In the genomic region with DNA sequence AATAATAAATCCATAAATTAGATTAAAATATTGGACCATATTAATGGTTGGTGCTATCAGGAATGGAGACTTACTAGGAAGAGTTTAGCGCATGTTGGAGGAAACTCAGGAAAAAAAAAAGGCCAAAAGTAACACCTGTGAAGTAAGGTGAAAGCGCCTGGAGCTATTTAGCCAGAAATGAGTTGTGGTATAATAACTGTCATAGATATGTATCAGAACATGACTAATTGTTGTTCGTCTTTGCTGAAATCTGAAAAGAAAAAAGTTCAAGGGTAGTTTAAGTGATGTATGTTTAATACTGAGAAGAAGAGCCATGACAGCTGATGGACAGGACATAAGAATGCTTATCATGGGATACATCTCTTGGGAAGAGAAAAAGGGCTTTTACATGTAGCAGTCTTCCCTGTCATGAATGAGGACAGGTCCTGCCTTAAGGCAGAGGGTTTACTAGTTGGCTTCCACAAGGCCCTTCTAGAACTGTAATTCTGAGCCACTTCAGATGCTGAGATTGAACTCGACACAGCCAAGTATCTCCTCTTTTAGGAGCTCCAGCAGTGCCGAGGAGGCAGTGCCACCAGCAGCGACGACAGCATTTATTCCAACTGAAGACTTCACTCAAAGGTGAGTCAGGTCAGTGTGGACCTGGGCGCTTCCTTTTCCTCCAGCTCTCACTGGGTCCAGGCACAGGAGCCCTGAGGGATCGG, we compare ENCODE assay signal across 7 cellular contexts. TPM values are rescaled to one million over a fixed set of nuclear protein-coding genes. Genes with fewer than 3 reads are reported as not detected.
A peak's percentile ranks its signal among the peaks of the same experiment; 100 is the strongest.
DNase-seq lines count a peak whose midpoint lies in the region; ATAC-seq and TF ChIP-seq lines count a peak whose summit lies in the region.

No MANE protein-coding gene starts in this region.

- H3K4me3 Mint-ChIP-seq in naive thymus-derived CD8-positive, alpha-beta T cell, result peak overlapping the region; percentile 80 to 98 (median 95)

- peak; percentile 4 for ATAC-seq in GM18861 (IDR thresholded peaks at IDR 0.05; ENCODE audit: unreplicated experiment)
- peak; percentile 11 to 19 for ATAC-seq in naive thymus-derived CD8-positive, alpha-beta T cell

- POLR2A ChIA-PET in naive thymus-derived CD8-positive, alpha-beta T cell (lab: Charles Lee), result interaction anchor here (0.6 to 5.9 kb wide), 13 partner anchors 10 to 242 kb away, joined by 3 to 107 read pairs (median 5); no protein-coding TSS in a partner anchor

- H3K4me1 Mint-ChIP-seq in naive thymus-derived CD8-positive, alpha-beta T cell, result peaks cover 16 to 38% (median 22%) of the 10 kb centered on the region in 4 donors

- no peaks in the 10 kb centered on the region for H3K9me3 Mint-ChIP-seq in naive thymus-derived CD8-positive, alpha-beta T cell

- peaks cover 7 to 11% (median 8%) of the 10 kb centered on the region in 3 donors for H3K36me3 Mint-ChIP-seq in naive thymus-derived CD8-positive, alpha-beta T cell

- no peak for TF ChIP-seq CTCF in cardiac fibroblast (IDR thresholded peaks at IDR 0.05; ENCODE audit: low read depth, low read length)

- peak overlapping the region; percentile 63 to 98 (median 87) for H3K27ac Mint-ChIP-seq in naive thymus-derived CD8-positive, alpha-beta T cell

- DNase-seq in HPDE6-E6E7 (ENCODE audit: extremely low spot score) (peak; percentile 29), cardiac fibroblast (ENCODE audit: low read depth in 2 of 2) (no peak), NCI-H748 (lab: John Stamatoyannopoulos, UW; ENCODE audit: unreplicated experiment) (no peak), GM19238 (ENCODE audit: insufficient read length, low spot score) (no peak), HUDEP-2 (lab: John Stamatoyannopoulos, UW; ENCODE audit: unreplicated experiment in 76 of 76) (no peak)
- no peak for DNase-seq in naive thymus-derived CD8-positive, alpha-beta T cell

- peaks cover 0 to 5% (median 0%) of the 10 kb centered on the region in 5 donors for H3K27me3 Mint-ChIP-seq in naive thymus-derived CD8-positive, alpha-beta T cell

- peak overlapping the region; percentile 53 to 72 for H3K4me3 ChIP-seq in cardiac fibroblast (replicated peaks in 1 of 2; ENCODE audit: low read depth in 2 of 2, low read length in 2 of 2)

RNA-seq across cellular contexts. Expression of a gene that starts 0.9 kb away (rescaled TPM):
- total RNA-seq in naive thymus-derived CD8-positive, alpha-beta T cell, result 100 to 1,000 TPM; 274 to 307 TPM
- 100 to 1,000 TPM in 2 of 3 donors, 10 to 100 TPM in 1; 93.3 to 134 (median 128) TPM for polyA plus RNA-seq in naive thymus-derived CD8-positive, alpha-beta T cell
